In genomic region chr17:28908640-28909098, GRCh38 we compare ENCODE assay signal across 9 cellular contexts. TPM values are rescaled to one million over a fixed set of nuclear protein-coding genes. Genes with fewer than 3 reads are reported as not detected.
DNase-seq lines count a peak whose midpoint lies in the region; ATAC-seq and TF ChIP-seq lines count a peak whose summit lies in the region.
"Had no signal": no experiment of that assay in that cellular context is flagged by ENCODE, and none has a peak within 500 bp of the region (broad histone marks: within the 10 kb centered on the region; RNA-seq: fewer than 3 reads in every experiment).

No MANE protein-coding gene starts in this region.

- ATAC-seq in psoas muscle (peak in 3 of 4 donors; percentile 24 to 51 (median 40)), HG02763 (IDR thresholded peaks at IDR 0.05; ENCODE audit: unreplicated experiment) (no peak), HG03045 (IDR thresholded peaks at IDR 0.05; ENCODE audit: unreplicated experiment) (no peak)

- 22 to 33% (median 30%) methylated on average over 5 of the region's 5 CpGs for WGBS in psoas muscle, 3 donors

- H3K4me3 ChIP-seq in psoas muscle: no peak overlapping the region

- DNase-seq in fibroblast of the conjunctiva (ENCODE audit: low read depth) (peak; percentile 43), psoas muscle (no peak), NOMO-1 treated with dmso at 0.1 percent for 144 hours (lab: John Stamatoyannopoulos, UW; ENCODE audit: unreplicated experiment) (no peak), cortex of kidney (lab: John Stamatoyannopoulos, UW) (no peak)
- DNase-seq: activated CD8-positive, alpha-beta memory T cell treated with anti-CD3 and anti-CD28 coated beads, Interleukin-2, amount 50 U/mL, for 48 hours had no signal

- peaks cover 15% of the 10 kb centered on the region for H3K4me1 ChIP-seq in psoas muscle

- TF ChIP-seq CTCF in C4-2B (conservative IDR thresholded peaks at IDR 0.05) (no peak), VCaP (conservative IDR thresholded peaks at IDR 0.05) (no peak), psoas muscle (IDR thresholded peaks at IDR 0.05) (no peak)

- H3K36me3 ChIP-seq in psoas muscle (ENCODE audit: insufficient read depth in 1 of 2, low read depth in 1 of 2): peaks cover 14 to 83% of the 10 kb centered on the region in 2 donors

- intact Hi-C loops in psoas muscle (cut with DNase I): no loop called here

- H3K27ac ChIP-seq in C4-2B (peak overlapping the region; percentile 5), VCaP (peak overlapping the region; percentile 17), psoas muscle (peak overlapping the region; percentile 61)

- H3K9me3 ChIP-seq in psoas muscle: no peaks in the 10 kb centered on the region

- no peaks in the 10 kb centered on the region for H3K27me3 ChIP-seq in psoas muscle (ENCODE audit: insufficient read depth in 3 of 3, low read length in 2 of 3)

RNA-seq across cellular contexts. Expression of gene DHRS13, which starts 5.8 kb away (rescaled TPM):
- 1 to 10 TPM in 2 of 4 donors, under 1 TPM in 2; 0.48 to 2.1 (median 1.1) TPM for total RNA-seq in psoas muscle
- 1 to 10 TPM; 1.1 to 2.7 (median 1.2) TPM for polyA plus RNA-seq in psoas muscle

RNA-seq across cellular contexts. Expression of gene FLOT2, which starts 11.1 kb away (rescaled TPM):
- total RNA-seq in psoas muscle: 10 to 100 TPM; 40.8 to 81.1 (median 43.9) TPM
- 10 to 100 TPM; 30.4 to 35.3 (median 34.0) TPM for polyA plus RNA-seq in psoas muscle

RNA-seq across cellular contexts. Expression of gene PHF12, which starts 42.6 kb away (rescaled TPM):
- 10 to 100 TPM; 22.3 to 28.6 (median 24.4) TPM for total RNA-seq in psoas muscle
- polyA plus RNA-seq in psoas muscle: 10 to 100 TPM in 1 of 3 donors, 1 to 10 TPM in 2; 7.3 to 12.1 (median 7.7) TPM

RNA-seq across cellular contexts. Expression of gene ERAL1, which starts 53.9 kb away (rescaled TPM):
- 10 to 100 TPM; 38.3 to 45.6 (median 43.4) TPM for total RNA-seq in psoas muscle
- 10 to 100 TPM; 41.0 to 98.5 (median 58.8) TPM for polyA plus RNA-seq in psoas muscle

Comparison
In these comparisons a context has a peak if more than half of its experiments do, and no peak if none do; other contexts are left out.
1. H3K27ac ChIP-seq: peak in every context shown above with its lines; median percentile 61 in psoas muscle; 17 in VCaP; 5 in C4-2B.
2. ATAC-seq: peak in psoas muscle (3 of 4); none in HG02763 (single experiment) and HG03045 (single experiment).